In genomic region chr22:17369553-17370035, GRCh38 we compare ENCODE assay signal across 7 cellular contexts. TPM values are rescaled to one million over a fixed set of nuclear protein-coding genes. Genes with fewer than 3 reads are reported as not detected.
A peak's percentile ranks its signal among the peaks of the same experiment; 100 is the strongest.
DNase-seq lines count a peak whose midpoint lies in the region; ATAC-seq and TF ChIP-seq lines count a peak whose summit lies in the region.

No MANE protein-coding gene starts in this region.

- no peaks in the 10 kb centered on the region for H3K9me3 Mint-ChIP-seq in mesothelial cell of epicardium

- H3K36me3 ChIP-seq in tibial nerve (no peaks in the 10 kb centered on the region), brain microvascular endothelial cell (replicated peaks) (no peaks in the 10 kb centered on the region)

- H3K4me3 Mint-ChIP-seq in mesothelial cell of epicardium: peak overlapping the region; percentile 54

- H3K27ac ChIP-seq in coronary artery (peak overlapping the region in 1 of 2 donors; percentile 32), tibial nerve (peak overlapping the region in 2 of 4 donors; percentile 43 to 85), brain microvascular endothelial cell (no peak overlapping the region)

- H3K36me3 Mint-ChIP-seq in mesothelial cell of epicardium: no peaks in the 10 kb centered on the region

- TF ChIP-seq POLR2A in tibial nerve (IDR thresholded peaks at IDR 0.05): no peak

- H3K4me1 ChIP-seq in tibial nerve: peaks cover 0 to 46% (median 5%) of the 10 kb centered on the region in 4 donors

- no peak for TF ChIP-seq CTCF in coronary artery (IDR thresholded peaks at IDR 0.05)
- TF ChIP-seq CTCF in mesothelial cell of epicardium (IDR thresholded peaks at IDR 0.05; ENCODE audit: unreplicated experiment): no peak
- TF ChIP-seq CTCF in tibial nerve (IDR thresholded peaks at IDR 0.05): no peak
- TF ChIP-seq CTCF in brain microvascular endothelial cell (IDR thresholded peaks at IDR 0.05; ENCODE audit: low read depth, low read length, missing control alignments): no peak

- DNase-seq in GM19238 (ENCODE audit: insufficient read length, low spot score) (peak; percentile 13), NCI-H146 treated with DMSO at 0.1 percent for 48 hours (lab: John Stamatoyannopoulos, UW; ENCODE audit: unreplicated experiment) (peak; percentile 17), coronary artery (ENCODE audit: low spot score) (no peak), mesothelial cell of epicardium (ENCODE audit: low spot score in 2 of 2, unreplicated experiment in 2 of 2) (peak; percentile 45 to 73), tibial nerve (ENCODE audit: low spot score in 2 of 2) (no peak), brain microvascular endothelial cell (no peak)

- H3K27me3 Mint-ChIP-seq in mesothelial cell of epicardium (ENCODE audit: low read depth): peaks cover 2% of the 10 kb centered on the region

- 1 to 2% methylated on average over 27 to 29 of the region's 77 CpGs for WGBS in tibial nerve, 2 donors

- ATAC-seq in HG02571 (IDR thresholded peaks at IDR 0.05; ENCODE audit: unreplicated experiment): no peak

- TF ChIP-seq EP300 in tibial nerve (IDR thresholded peaks at IDR 0.05): no peak

- peaks cover 0 to 74% of the 10 kb centered on the region in 2 donors for H3K27me3 ChIP-seq in tibial nerve
- peaks cover 50% of the 10 kb centered on the region for H3K27me3 ChIP-seq in brain microvascular endothelial cell (replicated peaks)

- peaks cover 39% of the 10 kb centered on the region for H3K4me1 Mint-ChIP-seq in mesothelial cell of epicardium

- in situ Hi-C loops in brain microvascular endothelial cell (cut with HindIII; ENCODE audit: low pct_ligation_motif_present, low sequenced_read_pairs): no loop called here

- H3K4me3 ChIP-seq in coronary artery: peak overlapping the region; percentile 82
- peak overlapping the region; percentile 24 to 75 (median 40) for H3K4me3 ChIP-seq in tibial nerve
- H3K4me3 ChIP-seq in brain microvascular endothelial cell (ENCODE audit: low read depth, low read length): no peak overlapping the region

- H3K27ac Mint-ChIP-seq in mesothelial cell of epicardium: no peak overlapping the region

- no peaks in the 10 kb centered on the region for H3K9me3 ChIP-seq in tibial nerve

RNA-seq across cellular contexts. Expression of gene CECR2, which starts 0.3 kb away (rescaled TPM):
- total RNA-seq in mesothelial cell of epicardium: 14.1 to 15.1 TPM (median 15.0 TPM) in 3 replicates
- 1 to 10 TPM; 2.4 to 5.1 (median 3.6) TPM for total RNA-seq in tibial nerve

Comparison
In these comparisons a context has a peak if more than half of its experiments do, and no peak if none do; other contexts are left out.
1. DNase-seq: peak in GM19238 (single experiment), NCI-H146 treated with DMSO at 0.1 percent for 48 hours (single experiment) and mesothelial cell of epicardium (2 of 2); none in coronary artery (single experiment), tibial nerve (0 of 2) and brain microvascular endothelial cell (single experiment).